ENCODE assay signal across 28 cellular contexts in genomic region chr1:8337776-8338525, GRCh38.
"Had no signal": no experiment of that assay in that cellular context is flagged by ENCODE, and none has a peak within 500 bp of the region (broad histone marks: within the 10 kb centered on the region; RNA-seq: fewer than 3 reads in every experiment).

No MANE protein-coding gene starts in this region.

- DNase-seq: activated CD4-positive, alpha-beta memory T cell treated with anti-CD3 and anti-CD28 coated beads for 36 hours; activated CD4-positive, alpha-beta T cell treated with anti-CD3 and anti-CD28 coated beads for 36 hours; activated CD4-positive, alpha-beta T cell treated with anti-CD3 and anti-CD28 coated beads, Interleukin-2, amount 10 ng/mL, durations not matched to agents 24 days and 14 days; activated CD4-positive, CD25-positive, alpha-beta regulatory T cell; activated CD4-positive, CD25-positive, alpha-beta regulatory T cell treated with anti-CD3 and anti-CD28 coated beads, Interleukin-2, amount 50 U/mL, for 72 hours; activated CD8-positive, alpha-beta memory T cell treated with anti-CD3 and anti-CD28 coated beads, Interleukin-2, amount 10 ng/mL, durations not matched to agents 7 days and 5 days; activated CD8-positive, alpha-beta memory T cell treated with anti-CD3 and anti-CD28 coated beads, Interleukin-2, amount 50 U/mL, for 4 hours; activated CD8-positive, alpha-beta T cell treated with anti-CD3 and anti-CD28 coated beads, Interleukin-2, amount 10 ng/mL, durations not matched to agents 7 days and 5 days; activated effector memory CD4-positive, alpha-beta T cell treated with anti-CD3 and anti-CD28 coated beads, Interleukin-2, amount 50 U/mL, for 16 hours; activated naive CD4-positive, alpha-beta T cell treated with anti-CD3 and anti-CD28 coated beads for 36 hours; activated naive CD8-positive, alpha-beta T cell treated with anti-CD3 and anti-CD28 coated beads for 36 hours; activated naive CD8-positive, alpha-beta T cell treated with anti-CD3 and anti-CD28 coated beads, Interleukin-2, amount 50 U/mL, for 24 hours; activated T-cell treated with anti-CD3 and anti-CD28 coated beads, Interleukin-2, amount 50 U/mL, for 1 hour; activated T-cell treated with anti-CD3 and anti-CD28 coated beads, Interleukin-2, amount 50 U/mL, for 48 hours; adrenal gland; amygdala; aorta; body of pancreas; caudate nucleus; cortex of kidney; dermis blood vessel endothelial cell; effector CD4-positive, alpha-beta T cell; effector memory CD8-positive, alpha-beta T cell; erythroblast; esophagus squamous epithelium; foreskin melanocyte; T-helper 2 cell had no signal

- H3K9me3 ChIP-seq: adrenal gland, body of pancreas, esophagus squamous epithelium, gastroesophageal sphincter had no signal

- H3K4me3 ChIP-seq: adrenal gland, body of pancreas, esophagus squamous epithelium, gastroesophageal sphincter had no signal

- H3K27me3 ChIP-seq: adrenal gland, body of pancreas, esophagus squamous epithelium, gastroesophageal sphincter had no signal

- H3K36me3 ChIP-seq: adrenal gland, esophagus squamous epithelium had no signal

- H3K27ac ChIP-seq: adrenal gland, body of pancreas, esophagus squamous epithelium, gastroesophageal sphincter had no signal

- ATAC-seq: activated CD4-positive, alpha-beta T cell treated with anti-CD3 and anti-CD28 coated beads for 36 hours; activated CD8-positive, alpha-beta memory T cell treated with anti-CD3 and anti-CD28 coated beads, Interleukin-2, amount 10 ng/mL, durations not matched to agents 7 days and 5 days; activated CD8-positive, alpha-beta T cell treated with anti-CD3 and anti-CD28 coated beads, Interleukin-2, amount 10 ng/mL, durations not matched to agents 7 days and 5 days; activated naive CD8-positive, alpha-beta T cell treated with anti-CD3 and anti-CD28 coated beads, Interleukin-2, amount 50 U/mL, for 24 hours; body of pancreas; effector memory CD8-positive, alpha-beta T cell; gastroesophageal sphincter had no signal
